Comparison of ENCODE assay signal across 23 cellular contexts in the genomic region with DNA sequence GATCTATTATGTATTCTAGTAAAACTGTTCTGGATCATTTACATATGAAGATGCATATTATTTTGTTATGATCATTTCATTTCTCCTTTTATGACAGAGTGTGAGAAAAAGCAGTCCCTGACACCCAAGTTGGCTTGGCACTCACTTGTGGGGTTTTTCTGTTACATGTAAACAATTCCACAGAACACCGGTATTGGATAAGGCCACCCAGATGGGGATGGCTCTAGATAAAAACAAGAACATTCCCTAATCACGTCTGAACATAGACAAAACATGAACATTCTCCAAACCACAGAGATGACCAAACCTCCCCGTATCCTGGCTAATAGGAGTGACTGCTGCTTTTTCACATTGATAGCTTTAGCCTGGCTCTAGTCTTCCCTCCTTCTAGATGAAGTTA.
"Had no signal": no experiment of that assay in that cellular context is flagged by ENCODE, and none has a peak within 500 bp of the region (broad histone marks: within the 10 kb centered on the region; RNA-seq: fewer than 3 reads in every experiment).

No MANE protein-coding gene starts in this region.

- H3K9me3 ChIP-seq: MG63, SK-N-SH had no signal

- H3K36me3 ChIP-seq: brain microvascular endothelial cell, cardiac muscle cell, MG63 had no signal

- H3K27ac ChIP-seq: brain microvascular endothelial cell, cardiac muscle cell, PC-9, VCaP had no signal

- DNase-seq: activated CD4-positive, alpha-beta memory T cell treated with anti-CD3 and anti-CD28 coated beads for 36 hours; activated CD4-positive, alpha-beta T cell treated with anti-CD3 and anti-CD28 coated beads, Interleukin-2, amount 10 ng/mL, durations not matched to agents 7 days and 5 days; activated CD4-positive, CD25-positive, alpha-beta regulatory T cell; activated CD8-positive, alpha-beta memory T cell treated with anti-CD3 and anti-CD28 coated beads for 24 hours; activated effector memory CD4-positive, alpha-beta T cell treated with anti-CD3 and anti-CD28 coated beads, Interleukin-2, amount 50 U/mL, for 16 hours; activated naive CD4-positive, alpha-beta T cell treated with Interleukin-2 at 50 U/mL for 16 hours; activated naive CD8-positive, alpha-beta T cell treated with anti-CD3 and anti-CD28 coated beads, Interleukin-2, amount 50 U/mL, for 24 hours; activated T-cell treated with anti-CD3 and anti-CD28 coated beads, Interleukin-2, amount 50 U/mL, for 4 hours; brain microvascular endothelial cell; MG63; MV-4-11; NCI-H1092 treated with DMSO at 0.1 percent for 48 hours; NCI-H1436 treated with DMSO at 0.1 percent for 48 hours; NCI-H187; NCI-H2081; NCI-H524; PC-9; SHP77 treated with DMSO at 0.1 percent for 48 hours; SK-N-SH; T-helper 1 cell had no signal

- ATAC-seq: activated naive CD4-positive, alpha-beta T cell treated with anti-CD3 and anti-CD28 coated beads, Interleukin-2, amount 50 U/mL, for 72 hours; activated naive CD8-positive, alpha-beta T cell treated with anti-CD3 and anti-CD28 coated beads, Interleukin-2, amount 50 U/mL, for 24 hours; activated T-cell treated with anti-CD3 and anti-CD28 coated beads, Interleukin-2, amount 50 U/mL, for 4 hours had no signal

- H3K4me3 ChIP-seq: cardiac muscle cell, MG63, PC-9 had no signal
